Comparison of ENCODE assay signal across 8 cellular contexts in genomic region chr7:105013818-105014724, GRCh38. TPM values are rescaled to one million over a fixed set of nuclear protein-coding genes. Genes with fewer than 3 reads are reported as not detected.
DNase-seq lines count a peak whose midpoint lies in the region; ATAC-seq and TF ChIP-seq lines count a peak whose summit lies in the region.

Gene KMT2E, plus strand, starts transcription at chr7:105014205. Its CDS starts 26,748 bp downstream, at chr7:105040953.

- peak within 1 kb of the TSS; percentile 98 for H3K4me2 ChIP-seq in OCI-LY7 (ENCODE audit: low read length)

- H2AFZ ChIP-seq in OCI-LY7 (ENCODE audit: low read length) = peak within 1 kb of the TSS; percentile 71; the same call in 1 of the 2 replicates

- CTCF ChIA-PET in OCI-LY7 (lab: Charles Lee; ENCODE audit: unreplicated experiment) = interaction anchor here (2.0 kb wide), 1 partner anchor 14 kb away, joined by 4 read pairs; no protein-coding TSS in a partner anchor

- intact Hi-C loops in OCI-LY7 (cut with micrococcal nuclease; ENCODE audit: unreplicated experiment) = loop anchor here (1.0 to 10.0 kb wide), 5 partner anchors 31 to 1101 kb away; partner anchors contain the start of genes PUS7 and SYPL1

- peak within 1 kb of the TSS; percentile 90 for H3K4me3 ChIP-seq in OCI-LY7 (ENCODE audit: low read depth, low read length, poor library complexity, severe bottlenecking)
- H3K4me3 ChIP-seq in epithelial cell of proximal tubule (ENCODE audit: low read depth, low read length) = peak within 1 kb of the TSS; percentile 90
- H3K4me3 ChIP-seq in mucosa of stomach (ENCODE audit: low read length) = peak within 1 kb of the TSS; percentile 98

- peaks cover 50% of the 10 kb centered on the region for H3K79me2 ChIP-seq in OCI-LY7 (ENCODE audit: insufficient read depth, low read depth, low read length)

- H3K9ac ChIP-seq in mucosa of stomach (ENCODE audit: low read length) = peak within 1 kb of the TSS; percentile 100

- no peaks in the 10 kb centered on the region for H3K27me3 ChIP-seq in mucosa of stomach (ENCODE audit: control insufficient read depth, insufficient read depth, low read length)

- H3K4me1 ChIP-seq in OCI-LY7 (ENCODE audit: insufficient read depth, low read length, poor library complexity, severe bottlenecking) (peaks cover 43% of the 10 kb centered on the region), mucosa of stomach (ENCODE audit: control insufficient read depth, insufficient read depth, low read length) (peaks cover 11% of the 10 kb centered on the region)

- H3K9me3 ChIP-seq in OCI-LY7 (ENCODE audit: low read length) (no peaks in the 10 kb centered on the region), mucosa of stomach (ENCODE audit: control insufficient read depth, low read length) (no peaks in the 10 kb centered on the region)

- H3K36me3 ChIP-seq in OCI-LY7 (ENCODE audit: insufficient read depth, low read length) = peaks cover 44% of the 10 kb centered on the region
- H3K36me3 ChIP-seq in mucosa of stomach (ENCODE audit: control insufficient read depth, insufficient read depth, low read length) = no peaks in the 10 kb centered on the region

- no peaks in the 10 kb centered on the region for H3K9me2 ChIP-seq in OCI-LY7 (ENCODE audit: insufficient read depth, low read length)

- DNase-seq in COLO668 (lab: John Stamatoyannopoulos, UW; ENCODE audit: unreplicated experiment) (peak; percentile 91), HUDEP-2 (lab: John Stamatoyannopoulos, UW; ENCODE audit: unreplicated experiment in 76 of 76) (peak in 74 of 76 experiments; percentile 13 to 92 (median 78)), OCI-LY7 (ENCODE audit: low spot score) (peak; percentile 92), activated T-cell treated with anti-CD3 and anti-CD28 coated beads for 4 hours (peak; percentile 85), epithelial cell of proximal tubule (ENCODE audit: low read depth) (no peak)
- DNase-seq in stimulated activated CD8-positive, alpha-beta memory T cell treated with anti-CD3 and anti-CD28 coated beads, Interleukin-7, amount 100 ng/mL, for 1 hour (ENCODE audit: low read depth in 2 of 2) = peak; percentile 80 to 82

- BruUV-seq in OCI-LY7 (replicated peaks; lab: Mats Ljungman, UMichigan) = no TSS peak

- peak within 1 kb of the TSS; percentile 96 for H3K27ac ChIP-seq in OCI-LY7 (ENCODE audit: low read depth, low read length, poor library complexity, severe bottlenecking)

- peak; percentile 27; the same call in 1 of the 2 replicates for TF ChIP-seq CTCF in OCI-LY7 (conservative IDR thresholded peaks at IDR 0.05; ENCODE audit: low read length)
- TF ChIP-seq CTCF in epithelial cell of proximal tubule (conservative IDR thresholded peaks at IDR 0.05; ENCODE audit: low read depth, low read length) = no peak

- POLR2A ChIA-PET in OCI-LY7 (lab: Charles Lee) = interaction anchor here (0.5 to 4.2 kb wide), 16 partner anchors 9 to 517 kb away, joined by 3 to 49 read pairs (median 4); partner anchors contain the start of gene RINT1

- peak; percentile 24 for ATAC-seq in GM21367 (IDR thresholded peaks at IDR 0.05; ENCODE audit: unreplicated experiment)

- H4K20me1 ChIP-seq in OCI-LY7 (ENCODE audit: insufficient read depth, low read length) = peaks cover 46% of the 10 kb centered on the region

RNA-seq across cellular contexts. Expression of gene KMT2E, which starts in this region (rescaled TPM):
- total RNA-seq in OCI-LY7 (2014; rRNA removed; shearing (Covaris generic)) = 50.1 and 52.5 TPM in 2 replicates
- 68.0 and 72.8 TPM in 2 replicates for total RNA-seq in OCI-LY7 (2022)
- total RNA-seq in epithelial cell of proximal tubule = 19.8 and 46.4 TPM in 2 replicates
